ENCODE assay signal across 8 cellular contexts in the genomic region with DNA sequence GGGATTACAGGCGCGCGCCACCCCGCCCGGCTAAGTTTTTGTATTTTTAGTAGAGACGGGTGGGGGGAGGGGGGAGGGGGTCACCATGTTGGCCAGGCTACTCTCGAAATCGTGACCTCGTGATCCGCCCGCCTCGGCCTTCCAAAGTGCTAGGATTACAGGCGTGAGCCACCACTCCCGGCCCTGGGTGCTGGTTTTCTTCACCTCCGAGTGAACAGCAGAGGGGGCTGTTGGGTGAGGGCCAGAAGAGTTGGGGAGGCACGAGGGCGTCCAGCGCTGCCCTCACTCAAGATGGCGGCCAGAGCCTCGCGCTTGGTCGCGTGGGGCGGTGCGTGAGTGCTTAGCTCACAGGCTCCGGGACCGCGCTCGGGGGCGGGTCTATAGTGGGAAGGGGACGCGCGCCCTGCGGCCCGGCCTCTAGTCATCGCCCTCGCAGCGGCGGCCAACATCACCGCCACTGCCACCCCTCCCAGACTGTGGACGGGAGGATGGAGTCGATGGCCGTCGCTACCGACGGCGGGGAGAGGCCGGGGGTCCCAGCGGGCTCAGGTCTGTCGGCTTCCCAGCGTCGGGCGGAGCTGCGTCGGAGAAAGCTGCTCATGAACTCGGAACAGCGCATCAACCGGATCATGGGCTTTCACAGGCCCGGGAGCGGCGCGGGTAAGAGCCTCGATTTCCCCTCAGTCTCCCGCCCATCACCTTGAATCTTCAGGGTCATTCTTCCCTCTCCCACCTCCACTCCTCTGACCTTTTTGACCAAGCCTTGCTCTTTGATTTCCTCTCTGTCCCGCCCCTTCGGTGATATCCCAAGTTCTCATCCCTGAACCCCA. TPM values are rescaled to one million over a fixed set of nuclear protein-coding genes. Genes with fewer than 3 reads are reported as not detected.
DNase-seq lines count a peak whose midpoint lies in the region; ATAC-seq lines count a peak whose summit lies in the region.

A gene (plus strand): TSS at position 416 of the 830 bp plus-strand sequence. CDS start 73 bp downstream, at position 489.

- DNase-seq in COLO668 (lab: John Stamatoyannopoulos, UW; ENCODE audit: unreplicated experiment) (peak; percentile 96), HS-27A (ENCODE audit: low read depth) (peak; percentile 79), NK-92 (lab: John Stamatoyannopoulos, UW; ENCODE audit: unreplicated experiment) (peak; percentile 58), lung microvascular endothelial cell (ENCODE audit: low read depth in 2 of 2) (peak; percentile 99)
- DNase-seq in activated CD8-positive, alpha-beta memory T cell treated with anti-CD3 and anti-CD28 coated beads for 24 hours, result peak; percentile 97
- DNase-seq in effector CD8-positive, alpha-beta T cell (lab: John Stamatoyannopoulos, UW), result peak; percentile 93
- peak; percentile 94 to 97 (median 96) for DNase-seq in stimulated activated CD4-positive, alpha-beta T cell treated with anti-CD3 and anti-CD28 coated beads, TNF-alpha, amount 100 ng/mL, for 48 hours (ENCODE audit: low read depth in 3 of 3)

- peak; percentile 93 for ATAC-seq in GM19467 (IDR thresholded peaks at IDR 0.05; ENCODE audit: unreplicated experiment)

RNA-seq across cellular contexts. Expression of the gene that starts here (rescaled TPM):
- total RNA-seq in lung microvascular endothelial cell, result 26.8 and 32.5 TPM in 2 replicates

Comparison
In these comparisons a context has a peak if more than half of its experiments do, and no peak if none do; other contexts are left out.
1. Peak in every context shown above with its lines: DNase-seq and ATAC-seq.